14 cellular contexts compared by ENCODE assay signal in genomic region chr6:134447883-134448387, GRCh38.
DNase-seq lines count a peak whose midpoint lies in the region; ATAC-seq and TF ChIP-seq lines count a peak whose summit lies in the region.
"Had no signal": no experiment of that assay in that cellular context is flagged by ENCODE, and none has a peak within 500 bp of the region (broad histone marks: within the 10 kb centered on the region; RNA-seq: fewer than 3 reads in every experiment).

No MANE protein-coding gene starts in this region.

- CTCF ChIA-PET in AG04450 (lab: Charles Lee), result no interaction called here

- no peak overlapping the region for H3K18ac ChIP-seq in mesenchymal stem cell (ENCODE audit: low read depth in 1 of 2, low read length in 2 of 2)

- no peaks in the 10 kb centered on the region for H3K9me3 Mint-ChIP-seq in chondrocyte (ENCODE audit: low read depth)
- H3K9me3 Mint-ChIP-seq: activated T-helper 2 cell treated with anti-CD3 and anti-CD28 coated beads, Interferon-gamma antibody, Interleukin-2, Interleukin-4, amounts not matched to agents 10 μg/mL and 5 μg/mL and 100 μg/mL, durations not matched to agents 14 hours and 24 hours and 36 hours; nephron progenitor cell had no signal

- no peaks in the 10 kb centered on the region for H3K27me3 ChIP-seq in AG04450 (ENCODE audit: control insufficient read depth, insufficient read depth, low read length)
- H3K27me3 ChIP-seq in mesenchymal stem cell (ENCODE audit: control insufficient read depth in 1 of 2, insufficient read depth in 1 of 2, low read length in 2 of 2), result no peaks in the 10 kb centered on the region
- H3K27me3 ChIP-seq in tibial artery, result no peaks in the 10 kb centered on the region
- H3K27me3 ChIP-seq: BE2C had no signal

- peak overlapping the region; percentile 84 for H3K9ac ChIP-seq in mesenchymal stem cell (ENCODE audit: low read length)

- no peak overlapping the region for H3K4me2 ChIP-seq in mesenchymal stem cell (ENCODE audit: low read length, poor library complexity, severe bottlenecking)

- H2BK120ac ChIP-seq in mesenchymal stem cell (ENCODE audit: low read depth, low read length), result no peak overlapping the region

- peak; percentile 83 for DNase-seq in AG04450 (ENCODE audit: low read depth, low spot score)
- peak; percentile 76 for DNase-seq in M059J (ENCODE audit: low read depth)
- no peak for DNase-seq in chondrocyte (ENCODE audit: low spot score)
- no peak for DNase-seq in mesenchymal stem cell
- DNase-seq in NCI-H1105 (lab: John Stamatoyannopoulos, UW), result no peak
- DNase-seq in tibial artery, result no peak
- no peak for DNase-seq in NCI-H1436 treated with DMSO at 0.1 percent for 48 hours (lab: John Stamatoyannopoulos, UW)
- DNase-seq: BE2C; effector memory CD4-positive, alpha-beta T cell; NCI-H1930; nephron progenitor cell; OCI-M1 had no signal

- intact Hi-C loops in tibial artery (cut with DNase I; ENCODE audit: low total_unique reads), result no loop called here

- H2AFZ ChIP-seq in mesenchymal stem cell (ENCODE audit: low read depth, low read length), result no peak overlapping the region

- H3K36me3 ChIP-seq in mesenchymal stem cell (ENCODE audit: control insufficient read depth in 1 of 2, insufficient read depth in 2 of 2, low read depth in 1 of 2, low read length in 2 of 2) (no peaks in the 10 kb centered on the region), tibial artery (no peaks in the 10 kb centered on the region)
- H3K36me3 ChIP-seq: BE2C had no signal

- H3K4me1 ChIP-seq in mesenchymal stem cell (ENCODE audit: control insufficient read depth, insufficient read depth, low read depth, low read length) (peaks cover 3% of the 10 kb centered on the region), tibial artery (peaks cover 0 to 6% (median 0%) of the 10 kb centered on the region in 4 donors)

- POLR2A ChIA-PET in AG04450 (lab: Yijun Ruan, JAX), result interaction anchor here (0.6 to 1.2 kb wide), 2 partner anchors 9 to 271 kb away, joined by 4 to 10 read pairs; no protein-coding TSS in a partner anchor

- H4K91ac ChIP-seq in mesenchymal stem cell (ENCODE audit: low read length), result no peak overlapping the region

- H3K9me3 ChIP-seq in AG04450 (ENCODE audit: control insufficient read depth, insufficient read depth, low read length) (no peaks in the 10 kb centered on the region), mesenchymal stem cell (ENCODE audit: control insufficient read depth, low read length) (no peaks in the 10 kb centered on the region), tibial artery (no peaks in the 10 kb centered on the region)
- H3K9me3 ChIP-seq: BE2C had no signal

- ATAC-seq in HG03139 (IDR thresholded peaks at IDR 0.05; ENCODE audit: unreplicated experiment), result no peak

- peak overlapping the region; percentile 53 for H3K27ac Mint-ChIP-seq in chondrocyte (ENCODE audit: unreplicated experiment)
- H3K27ac Mint-ChIP-seq: activated T-helper 2 cell treated with anti-CD3 and anti-CD28 coated beads, Interferon-gamma antibody, Interleukin-2, Interleukin-4, amounts not matched to agents 10 μg/mL and 5 μg/mL and 100 μg/mL, durations not matched to agents 14 hours and 24 hours and 36 hours; nephron progenitor cell had no signal

- H3K27ac ChIP-seq in AG04450 (ENCODE audit: low read depth, low read length), result peak overlapping the region; percentile 79
- no peak overlapping the region for H3K27ac ChIP-seq in mesenchymal stem cell (ENCODE audit: low read length, poor library complexity, severe bottlenecking)
- H3K27ac ChIP-seq in tibial artery, result no peak overlapping the region

- H2BK15ac ChIP-seq in mesenchymal stem cell (ENCODE audit: low read depth, poor library complexity, severe bottlenecking), result no peak overlapping the region

- TF ChIP-seq CTCF in AG04450 (IDR thresholded peaks at IDR 0.05; ENCODE audit: low read depth, low read length) (no peak), chondrocyte (IDR thresholded peaks at IDR 0.05) (no peak), tibial artery (IDR thresholded peaks at IDR 0.05) (no peak)

- H3K79me1 ChIP-seq in mesenchymal stem cell (replicated peaks; ENCODE audit: low read length, poor library complexity, severe bottlenecking), result no peaks in the 10 kb centered on the region

- H2AK5ac ChIP-seq in mesenchymal stem cell (ENCODE audit: low read length, severe bottlenecking), result no peak overlapping the region

- no peak overlapping the region for H2BK5ac ChIP-seq in mesenchymal stem cell (ENCODE audit: low read depth, low read length, poor library complexity, severe bottlenecking)

- 97% methylated on average over 1 of the region's 3 CpGs for WGBS in mesenchymal stem cell

- H3K4me3 Mint-ChIP-seq in chondrocyte (ENCODE audit: unreplicated experiment), result no peak overlapping the region
- H3K4me3 Mint-ChIP-seq: nephron progenitor cell had no signal

- H2BK12ac ChIP-seq in mesenchymal stem cell (ENCODE audit: low read length in 2 of 2), result no peak overlapping the region

- H3K23ac ChIP-seq in mesenchymal stem cell (ENCODE audit: low read length in 2 of 2), result no peak overlapping the region

- no peak overlapping the region for H4K8ac ChIP-seq in mesenchymal stem cell (ENCODE audit: low read length)

- H3K27me3 Mint-ChIP-seq in chondrocyte (ENCODE audit: low read depth), result no peaks in the 10 kb centered on the region

- no peaks in the 10 kb centered on the region for H3K36me3 Mint-ChIP-seq in chondrocyte (ENCODE audit: low read depth)

- no peak overlapping the region for H3K4ac ChIP-seq in mesenchymal stem cell (ENCODE audit: low read depth in 1 of 2, low read length in 2 of 2)

- no peak overlapping the region for H3K4me3 ChIP-seq in AG04450 (ENCODE audit: low read depth, low read length)
- no peak overlapping the region for H3K4me3 ChIP-seq in mesenchymal stem cell (ENCODE audit: insufficient read depth in 1 of 2, low read depth in 1 of 2, low read length in 2 of 2)
- H3K4me3 ChIP-seq in tibial artery, result no peak overlapping the region

- peaks cover 22% of the 10 kb centered on the region for H3K4me1 Mint-ChIP-seq in chondrocyte (ENCODE audit: low read depth)

- H3K14ac ChIP-seq in mesenchymal stem cell (ENCODE audit: low read length in 2 of 2), result no peak overlapping the region

Comparison
In these comparisons a context has a peak if more than half of its experiments do, and no peak if none do; other contexts are left out.
1. DNase-seq: peak in AG04450 (single experiment) and M059J (single experiment); none in chondrocyte (single experiment), mesenchymal stem cell (single experiment), NCI-H1105 (single experiment), tibial artery (0 of 2) and NCI-H1436 treated with DMSO at 0.1 percent for 48 hours (single experiment).